Comparison of ENCODE assay signal across 8 cellular contexts in genomic region chr1:31181515-31182343, GRCh38. TPM values are rescaled to one million over a fixed set of nuclear protein-coding genes. Genes with fewer than 3 reads are reported as not detected.
DNase-seq lines count a peak whose midpoint lies in the region; ATAC-seq and TF ChIP-seq lines count a peak whose summit lies in the region.

No MANE protein-coding gene starts in this region.

- peak; percentile 74 for DNase-seq in activated CD4-positive, alpha-beta T cell treated with anti-CD3 and anti-CD28 coated beads for 36 hours
- no peak for DNase-seq in activated CD4-positive, alpha-beta T cell treated with anti-CD3 and anti-CD28 coated beads for 4 hours
- DNase-seq in NOMO-1 treated with dmso at 0.1 percent for 144 hours (lab: John Stamatoyannopoulos, UW; ENCODE audit: unreplicated experiment): peak; percentile 37
- peak; percentile 65 for DNase-seq in activated naive CD4-positive, alpha-beta T cell treated with anti-CD3 and anti-CD28 coated beads, Interleukin-2, amount 10 ng/mL, durations not matched to agents 7 days and 5 days
- peak; percentile 37 to 77 (median 55) for DNase-seq in heart left ventricle
- DNase-seq in progenitor cell of endocrine pancreas (ENCODE audit: low spot score, unreplicated experiment): peak; percentile 54

- H3K27me3 ChIP-seq in heart left ventricle: peaks cover 0 to 15% (median 0%) of the 10 kb centered on the region in 9 donors

- H3K36me3 ChIP-seq in heart left ventricle: no peaks in the 10 kb centered on the region

- H3K9me3 Mint-ChIP-seq in activated CD4-positive, alpha-beta T cell treated with anti-CD3 and anti-CD28 coated beads for 36 hours (ENCODE audit: low read depth): no peaks in the 10 kb centered on the region
- H3K9me3 Mint-ChIP-seq in activated naive CD4-positive, alpha-beta T cell treated with anti-CD3 and anti-CD28 coated beads, Interleukin-2, amount 10 ng/mL, durations not matched to agents 7 days and 5 days: peaks cover 2% of the 10 kb centered on the region
- no peaks in the 10 kb centered on the region for H3K9me3 Mint-ChIP-seq in progenitor cell of endocrine pancreas (ENCODE audit: low read depth)

- POLR2A ChIA-PET in activated CD4-positive, alpha-beta T cell treated with anti-CD3 and anti-CD28 coated beads for 36 hours (lab: Charles Lee): interaction anchor here (0.6 kb wide), 1 partner anchor 68 kb away, joined by 3 read pairs; no protein-coding TSS in a partner anchor

- no peak overlapping the region for H3K27ac Mint-ChIP-seq in activated CD4-positive, alpha-beta T cell treated with anti-CD3 and anti-CD28 coated beads for 36 hours
- H3K27ac Mint-ChIP-seq in activated naive CD4-positive, alpha-beta T cell treated with anti-CD3 and anti-CD28 coated beads, Interleukin-2, amount 10 ng/mL, durations not matched to agents 7 days and 5 days: no peak overlapping the region
- peak overlapping the region; percentile 76 for H3K27ac Mint-ChIP-seq in progenitor cell of endocrine pancreas

- H3K4me3 Mint-ChIP-seq in activated CD4-positive, alpha-beta T cell treated with anti-CD3 and anti-CD28 coated beads for 36 hours: no peak overlapping the region
- H3K4me3 Mint-ChIP-seq in activated naive CD4-positive, alpha-beta T cell treated with anti-CD3 and anti-CD28 coated beads, Interleukin-2, amount 10 ng/mL, durations not matched to agents 7 days and 5 days: peak overlapping the region; percentile 45
- peak overlapping the region; percentile 55 for H3K4me3 Mint-ChIP-seq in progenitor cell of endocrine pancreas (ENCODE audit: low read depth)

- intact Hi-C loops in activated CD4-positive, alpha-beta T cell treated with anti-CD3 and anti-CD28 coated beads for 36 hours (cut with DNase I, micrococcal nuclease): loop anchor here (10.0 kb wide), 2 partner anchors 153 to 213 kb away; no protein-coding TSS in a partner anchor
- intact Hi-C loops in heart left ventricle (cut with DNase I): loop anchor here (2.0 to 10.0 kb wide), 10 partner anchors 143 to 367 kb away; no protein-coding TSS in a partner anchor

- peak; percentile 66 for ATAC-seq in activated CD4-positive, alpha-beta T cell treated with anti-CD3 and anti-CD28 coated beads for 36 hours
- ATAC-seq in heart left ventricle: peak in 3 of 4 donors; percentile 69 to 83 (median 77)
- no peak for ATAC-seq in HG03460 (IDR thresholded peaks at IDR 0.05; ENCODE audit: unreplicated experiment)
- ATAC-seq in HG02981 (IDR thresholded peaks at IDR 0.05; ENCODE audit: unreplicated experiment): no peak

- no peaks in the 10 kb centered on the region for H3K9me3 ChIP-seq in heart left ventricle

- no peak overlapping the region for H3K27ac ChIP-seq in heart left ventricle

- CTCF ChIA-PET in activated CD4-positive, alpha-beta T cell treated with anti-CD3 and anti-CD28 coated beads for 36 hours (lab: Charles Lee): interaction anchor here (0.5 to 3.2 kb wide), 23 partner anchors 8 to 463 kb away, joined by 3 to 16 read pairs (median 3); partner anchors contain the start of genes PEF1, SNRNP40 and ZCCHC17
- CTCF ChIA-PET in activated naive CD4-positive, alpha-beta T cell treated with anti-CD3 and anti-CD28 coated beads, Interleukin-2, amount 10 ng/mL, durations not matched to agents 7 days and 5 days (lab: Charles Lee): interaction anchor here (0.7 to 6.3 kb wide), 15 partner anchors 8 to 368 kb away, joined by 3 to 69 read pairs (median 4); no protein-coding TSS in a partner anchor

- H3K4me3 ChIP-seq in heart left ventricle: peak overlapping the region in 10 of 12 donors; percentile 11 to 42 (median 27)

- H3K4me1 Mint-ChIP-seq in activated CD4-positive, alpha-beta T cell treated with anti-CD3 and anti-CD28 coated beads for 36 hours: peaks cover 7% of the 10 kb centered on the region
- H3K4me1 Mint-ChIP-seq in activated naive CD4-positive, alpha-beta T cell treated with anti-CD3 and anti-CD28 coated beads, Interleukin-2, amount 10 ng/mL, durations not matched to agents 7 days and 5 days: peaks cover 11% of the 10 kb centered on the region
- peaks cover 2% of the 10 kb centered on the region for H3K4me1 Mint-ChIP-seq in progenitor cell of endocrine pancreas (ENCODE audit: low read depth)

- no peak for TF ChIP-seq POLR2A in heart left ventricle (IDR thresholded peaks at IDR 0.05)

- no peaks in the 10 kb centered on the region for H3K36me3 Mint-ChIP-seq in activated CD4-positive, alpha-beta T cell treated with anti-CD3 and anti-CD28 coated beads for 36 hours (ENCODE audit: low read depth)
- no peaks in the 10 kb centered on the region for H3K36me3 Mint-ChIP-seq in activated naive CD4-positive, alpha-beta T cell treated with anti-CD3 and anti-CD28 coated beads, Interleukin-2, amount 10 ng/mL, durations not matched to agents 7 days and 5 days
- peaks cover 2% of the 10 kb centered on the region for H3K36me3 Mint-ChIP-seq in progenitor cell of endocrine pancreas (ENCODE audit: insufficient read depth)

- peaks cover 33% of the 10 kb centered on the region for H3K27me3 Mint-ChIP-seq in activated CD4-positive, alpha-beta T cell treated with anti-CD3 and anti-CD28 coated beads for 36 hours
- H3K27me3 Mint-ChIP-seq in activated naive CD4-positive, alpha-beta T cell treated with anti-CD3 and anti-CD28 coated beads, Interleukin-2, amount 10 ng/mL, durations not matched to agents 7 days and 5 days: peaks cover 51% of the 10 kb centered on the region
- no peaks in the 10 kb centered on the region for H3K27me3 Mint-ChIP-seq in progenitor cell of endocrine pancreas

- 5 to 11% (median 8%) methylated on average over 39 to 52 of the region's 52 CpGs for WGBS in heart left ventricle, 4 donors

- TF ChIP-seq CTCF in heart left ventricle (IDR thresholded peaks at IDR 0.05): peak; percentile 54 to 78 (median 69)
- TF ChIP-seq CTCF in progenitor cell of endocrine pancreas (IDR thresholded peaks at IDR 0.05; ENCODE audit: unreplicated experiment): peak; percentile 76

- H3K4me1 ChIP-seq in heart left ventricle: peaks cover 0 to 17% (median 11%) of the 10 kb centered on the region in 12 donors

RNA-seq across cellular contexts. Expression of gene NKAIN1, which starts 58.0 kb away (rescaled TPM):
- total RNA-seq in activated CD4-positive, alpha-beta T cell treated with anti-CD3 and anti-CD28 coated beads for 36 hours: not detected
- total RNA-seq in heart left ventricle (under 1 TPM in 3 of 9 donors, not detected in 6; 0.14 to 0.31 (median 0.21) TPM), progenitor cell of endocrine pancreas (15.5 and 16.1 TPM in 2 replicates)
- not detected for polyA plus RNA-seq in heart left ventricle

Comparison
In these comparisons a context has a peak if more than half of its experiments do, and no peak if none do; other contexts are left out.
1. DNase-seq: peak in activated CD4-positive, alpha-beta T cell treated with anti-CD3 and anti-CD28 coated beads for 36 hours (single experiment), NOMO-1 treated with dmso at 0.1 percent for 144 hours (single experiment), activated naive CD4-positive, alpha-beta T cell treated with anti-CD3 and anti-CD28 coated beads, Interleukin-2, amount 10 ng/mL, durations not matched to agents 7 days and 5 days (single experiment), heart left ventricle (5 of 5) and progenitor cell of endocrine pancreas (single experiment); none in activated CD4-positive, alpha-beta T cell treated with anti-CD3 and anti-CD28 coated beads for 4 hours (0 of 2).
2. ATAC-seq: peak in activated CD4-positive, alpha-beta T cell treated with anti-CD3 and anti-CD28 coated beads for 36 hours (single experiment) and heart left ventricle (3 of 4); none in HG03460 (single experiment) and HG02981 (single experiment).
3. RNA of gene NKAIN1, which starts 58.0 kb away (total RNA-seq): 15.5 to 16.1 TPM in progenitor cell of endocrine pancreas; 0.14 to 0.31 TPM in heart left ventricle and not detected in activated CD4-positive, alpha-beta T cell treated with anti-CD3 and anti-CD28 coated beads for 36 hours; every median in the first group is over 10 times any median in the second.